9 cellular contexts compared by ENCODE assay signal in the genomic region with DNA sequence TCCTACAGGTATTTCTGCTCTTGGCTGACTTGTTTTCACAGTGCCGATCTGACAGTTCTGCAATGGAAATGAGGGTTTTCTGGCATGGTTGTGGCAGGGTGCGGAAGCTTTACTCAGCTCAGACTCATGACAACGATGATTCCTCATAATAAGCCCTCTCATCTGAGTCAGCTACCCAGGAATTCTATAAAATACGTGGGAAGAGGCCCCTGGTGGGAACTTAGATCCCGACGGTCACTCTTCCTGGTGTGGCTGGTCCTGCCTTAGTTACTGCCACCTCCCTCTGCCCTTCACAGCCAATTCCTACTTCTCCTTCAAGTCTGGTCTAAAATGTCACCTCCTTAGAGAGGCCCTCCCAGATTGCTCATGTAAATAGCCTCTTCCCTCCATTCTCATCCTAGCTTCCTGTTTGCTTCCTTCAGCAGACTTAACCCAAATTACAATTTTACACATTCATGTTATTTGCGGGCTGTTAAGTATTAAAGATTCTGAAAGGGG.
A peak's percentile ranks its signal among the peaks of the same experiment; 100 is the strongest.
DNase-seq lines count a peak whose midpoint lies in the region; ATAC-seq and TF ChIP-seq lines count a peak whose summit lies in the region.
"Had no signal": no experiment of that assay in that cellular context is flagged by ENCODE, and none has a peak within 500 bp of the region (broad histone marks: within the 10 kb centered on the region; RNA-seq: fewer than 3 reads in every experiment).

No MANE protein-coding gene starts in this region.

- H3K4me1 ChIP-seq in PC-9 (replicated peaks; ENCODE audit: insufficient read depth) (peaks cover 21% of the 10 kb centered on the region), esophagus muscularis mucosa (peaks cover 11 to 30% (median 27%) of the 10 kb centered on the region in 4 donors)

- DNase-seq in AG08395 (ENCODE audit: low spot score) (peak; percentile 90), PC-9 (peak; percentile 62 to 97), esophagus muscularis mucosa (ENCODE audit: extremely low spot score) (no peak), neural crest cell (ENCODE audit: low read depth, low spot score) (no peak), cerebellar nuclear complex (lab: John Stamatoyannopoulos, UW) (no peak), superior temporal gyrus (ENCODE audit: extremely low spot score) (no peak), ecto neural progenitor cell (ENCODE audit: low spot score) (no peak)
- DNase-seq: CD4-positive, CD25-positive, alpha-beta regulatory T cell had no signal

- H3K36me3 Mint-ChIP-seq in neural crest cell (ENCODE audit: low read depth), result no peaks in the 10 kb centered on the region
- H3K36me3 Mint-ChIP-seq: CD4-positive, CD25-positive, alpha-beta regulatory T cell had no signal

- H3K4me1 Mint-ChIP-seq in neural crest cell, result peaks cover 28% of the 10 kb centered on the region
- H3K4me1 Mint-ChIP-seq: CD4-positive, CD25-positive, alpha-beta regulatory T cell had no signal

- POLR2A ChIA-PET in PC-9 (lab: Charles Lee; ENCODE audit: unreplicated experiment), result interaction anchor here (0.6 to 0.8 kb wide), 3 partner anchors 20 to 136 kb away, joined by 8 to 36 read pairs (median 14); no protein-coding TSS in a partner anchor

- no peaks in the 10 kb centered on the region for H3K79me2 ChIP-seq in PC-9 (ENCODE audit: low read depth)

- no peaks in the 10 kb centered on the region for H3K27me3 Mint-ChIP-seq in neural crest cell (ENCODE audit: low read depth)
- H3K27me3 Mint-ChIP-seq: CD4-positive, CD25-positive, alpha-beta regulatory T cell had no signal

- no peak for TF ChIP-seq POLR2A in esophagus muscularis mucosa (IDR thresholded peaks at IDR 0.05; ENCODE audit: low read depth)

- TF ChIP-seq EP300 in esophagus muscularis mucosa (IDR thresholded peaks at IDR 0.05), result no peak

- no peak overlapping the region for H3K4me3 Mint-ChIP-seq in neural crest cell
- H3K4me3 Mint-ChIP-seq: CD4-positive, CD25-positive, alpha-beta regulatory T cell had no signal

- H3K27ac ChIP-seq in PC-9 (peak overlapping the region; percentile 90), esophagus muscularis mucosa (replicated peaks in 1 of 4) (peak overlapping the region; percentile 72 to 88 (median 84))

- no peaks in the 10 kb centered on the region for H3K9me3 Mint-ChIP-seq in neural crest cell
- H3K9me3 Mint-ChIP-seq: CD4-positive, CD25-positive, alpha-beta regulatory T cell had no signal

- WGBS in esophagus muscularis mucosa, result 40% methylated on average over 7 of the region's 7 CpGs

- H3K36me3 ChIP-seq in PC-9 (ENCODE audit: low read depth) (no peaks in the 10 kb centered on the region), esophagus muscularis mucosa (no peaks in the 10 kb centered on the region)

- no peaks in the 10 kb centered on the region for H3K27me3 ChIP-seq in PC-9 (ENCODE audit: insufficient read depth, low read depth)
- peaks cover 0 to 5% (median 0%) of the 10 kb centered on the region in 4 donors for H3K27me3 ChIP-seq in esophagus muscularis mucosa

- H3K4me3 ChIP-seq in PC-9 (no peak overlapping the region), esophagus muscularis mucosa (peak overlapping the region in 1 of 4 donors; percentile 7)

- peak overlapping the region; percentile 70 for H3K27ac Mint-ChIP-seq in neural crest cell (ENCODE audit: unreplicated experiment)
- H3K27ac Mint-ChIP-seq: CD4-positive, CD25-positive, alpha-beta regulatory T cell had no signal

- peaks cover 17% of the 10 kb centered on the region for H3F3A ChIP-seq in PC-9 (ENCODE audit: insufficient read depth, low read depth)

- TF ChIP-seq CTCF in PC-9 (conservative IDR thresholded peaks at IDR 0.05) (no peak), esophagus muscularis mucosa (IDR thresholded peaks at IDR 0.05) (no peak), neural crest cell (conservative IDR thresholded peaks at IDR 0.05) (no peak)

- CTCF ChIA-PET in PC-9 (lab: Charles Lee), result interaction anchor here (0.6 to 0.9 kb wide), 2 partner anchors 243 to 693 kb away, joined by 3 to 5 read pairs; no protein-coding TSS in a partner anchor

- intact Hi-C loops in PC-9 (cut with micrococcal nuclease; ENCODE audit: unreplicated experiment), result loop anchor here (1.0 kb wide), 4 partner anchors 21 to 104 kb away; a partner anchor contains a TSS
- intact Hi-C loops in esophagus muscularis mucosa (cut with DNase I), result loop anchor here (5.0 to 10.0 kb wide), 3 partner anchors 73 to 140 kb away; no protein-coding TSS in a partner anchor

- no peak overlapping the region for H2AFZ ChIP-seq in PC-9

- no peak for ATAC-seq in GM21390 (IDR thresholded peaks at IDR 0.05; ENCODE audit: unreplicated experiment)

- H3K4me2 ChIP-seq in PC-9, result peak overlapping the region; percentile 65

- H3K9me2 ChIP-seq in PC-9 (ENCODE audit: insufficient read depth), result no peaks in the 10 kb centered on the region

- no TSS peak for BruUV-seq in PC-9 (replicated peaks; lab: Mats Ljungman, UMichigan)

- H4K20me1 ChIP-seq in PC-9 (ENCODE audit: insufficient read depth), result no peaks in the 10 kb centered on the region

- H3K9me3 ChIP-seq in PC-9 (ENCODE audit: insufficient read depth, low read depth) (no peaks in the 10 kb centered on the region), esophagus muscularis mucosa (no peaks in the 10 kb centered on the region)

Comparison
In these comparisons a context has a peak if more than half of its experiments do, and no peak if none do; other contexts are left out.
1. DNase-seq: peak in AG08395 (single experiment) and PC-9 (2 of 2); none in esophagus muscularis mucosa (single experiment), neural crest cell (single experiment), cerebellar nuclear complex (0 of 2), superior temporal gyrus (single experiment) and ecto neural progenitor cell (single experiment).